Comparison of ENCODE assay signal across 21 cellular contexts in genomic region chr11:119800619-119801018, GRCh38.
"Had no signal": no experiment of that assay in that cellular context is flagged by ENCODE, and none has a peak within 500 bp of the region (broad histone marks: within the 10 kb centered on the region; RNA-seq: fewer than 3 reads in every experiment).

No MANE protein-coding gene starts in this region.

- H3K4me3 Mint-ChIP-seq: immature natural killer cell; naive thymus-derived CD8-positive, alpha-beta T cell; nephron; neural crest cell; stimulated activated effector memory CD8-positive, alpha-beta T cell treated with anti-CD3 and anti-CD28 coated beads, Interleukin-12 subunit alpha, Interleukin-12 subunit beta, amount 100 ng/mL, for 72 hours; stimulated activated naive CD8-positive, alpha-beta T cell treated with anti-CD3 and anti-CD28 coated beads, Interleukin-15, amount 100 ng/mL, for 72 hours; type B pancreatic cell had no signal

- H3K9me3 ChIP-seq: left ventricle myocardium inferior, pancreas, right atrium auricular region, right lobe of liver, tibial nerve, uterus had no signal

- H3K36me3 Mint-ChIP-seq: immature natural killer cell; naive thymus-derived CD8-positive, alpha-beta T cell; stimulated activated effector memory CD8-positive, alpha-beta T cell treated with anti-CD3 and anti-CD28 coated beads, Interleukin-12 subunit alpha, Interleukin-12 subunit beta, amount 100 ng/mL, for 72 hours; type B pancreatic cell had no signal

- ATAC-seq: naive thymus-derived CD8-positive, alpha-beta T cell; pancreas; right lobe of liver; stimulated activated effector memory CD8-positive, alpha-beta T cell treated with anti-CD3 and anti-CD28 coated beads, Interleukin-12 subunit alpha, Interleukin-12 subunit beta, amount 100 ng/mL, for 72 hours; stimulated activated naive CD8-positive, alpha-beta T cell treated with anti-CD3 and anti-CD28 coated beads, Interleukin-15, amount 100 ng/mL, for 72 hours had no signal

- H3K4me1 Mint-ChIP-seq: immature natural killer cell; stimulated activated naive CD8-positive, alpha-beta T cell treated with anti-CD3 and anti-CD28 coated beads, Interleukin-15, amount 100 ng/mL, for 72 hours had no signal

- H3K27ac Mint-ChIP-seq: immature natural killer cell; naive thymus-derived CD8-positive, alpha-beta T cell; nephron; stimulated activated effector memory CD8-positive, alpha-beta T cell treated with anti-CD3 and anti-CD28 coated beads, Interleukin-12 subunit alpha, Interleukin-12 subunit beta, amount 100 ng/mL, for 72 hours; type B pancreatic cell had no signal

- H3K9me3 Mint-ChIP-seq: immature natural killer cell; naive thymus-derived CD8-positive, alpha-beta T cell; nephron; neural crest cell; stimulated activated effector memory CD8-positive, alpha-beta T cell treated with anti-CD3 and anti-CD28 coated beads, Interleukin-12 subunit alpha, Interleukin-12 subunit beta, amount 100 ng/mL, for 72 hours; stimulated activated naive CD8-positive, alpha-beta T cell treated with anti-CD3 and anti-CD28 coated beads, Interleukin-15, amount 100 ng/mL, for 72 hours; type B pancreatic cell had no signal

- H3K4me3 ChIP-seq: left ventricle myocardium inferior, pancreas, right atrium auricular region, right lobe of liver, skin epidermis, tibial nerve, uterus had no signal

- H3K4me1 ChIP-seq: left ventricle myocardium inferior, pancreas, right atrium auricular region, right lobe of liver, tibial nerve, uterus had no signal

- H3K27me3 ChIP-seq: pancreas, right atrium auricular region, right lobe of liver, tibial nerve, uterus had no signal

- DNase-seq: hypothalamus; immature natural killer cell; left ventricle myocardium inferior; mammary epithelial cell; mesenchymal stem cell; nucleus accumbens; right lobe of liver; stimulated activated CD4-positive, alpha-beta T cell treated with anti-CD3 and anti-CD28 coated beads, Interleukin-4, amount 100 ng/mL, for 24 hours; stimulated activated naive CD4-positive, alpha-beta T cell treated with Interleukin-2 at 50 U/mL for 16 hours; stimulated activated naive CD8-positive, alpha-beta T cell treated with anti-CD3 and anti-CD28 coated beads, Interleukin-15, amount 100 ng/mL, for 72 hours; substantia nigra; uterus had no signal

- H3K27ac ChIP-seq: left ventricle myocardium inferior, pancreas, right atrium auricular region, right lobe of liver, skin epidermis, tibial nerve, uterus had no signal

- H3K36me3 ChIP-seq: left ventricle myocardium inferior, pancreas, right atrium auricular region, right lobe of liver, tibial nerve, uterus had no signal
